22 cellular contexts compared by ENCODE assay signal in genomic region chr2:159130302-159130701, GRCh38.
DNase-seq lines count a peak whose midpoint lies in the region; ATAC-seq, FAIRE-seq and TF ChIP-seq lines count a peak whose summit lies in the region.
"Had no signal": no experiment of that assay in that cellular context is flagged by ENCODE, and none has a peak within 500 bp of the region (broad histone marks: within the 10 kb centered on the region; RNA-seq: fewer than 3 reads in every experiment).

No MANE protein-coding gene starts in this region.

- H3K36me3 ChIP-seq in K562 (ENCODE audit: control insufficient read depth, insufficient read depth, low read length) = no peaks in the 10 kb centered on the region
- H3K36me3 ChIP-seq: adrenal gland, BLaER1, tibial artery had no signal

- H3K4me3 ChIP-seq in K562 = no peak overlapping the region
- H3K4me3 ChIP-seq: adrenal gland, BLaER1, tibial artery had no signal

- no peak for FAIRE-seq in RCC 7860 (lab: Jason Lieb, UNC)
- no peak for FAIRE-seq in K562 (lab: Jason Lieb, UNC)
- FAIRE-seq: GM12892, HTR-8/SVneo, keratinocyte had no signal

- intact Hi-C loops in K562 (cut with micrococcal nuclease) = no loop called here

- peaks cover 35% of the 10 kb centered on the region for H3K36me3 Mint-ChIP-seq in nephron progenitor cell (ENCODE audit: low read depth)
- H3K36me3 Mint-ChIP-seq: activated CD8-positive, alpha-beta memory T cell treated with anti-CD3 and anti-CD28 coated beads, Interleukin-2, amount 10 ng/mL, durations not matched to agents 7 days and 5 days; stimulated activated memory B cell treated with anti-CD40 and anti-IgM and Interleukin-4, amounts not matched to agents 10 μg/mL and 1 μg/mL and 100 μg/mL, for 72 hours had no signal

- TF ChIP-seq RAD21 in K562 (CRISPR knock-in tag; conservative IDR thresholded peaks at IDR 0.05 in 1 of 2, IDR thresholded peaks at IDR 0.05 in 1 of 2) = 0 out of 4 replicates have a peak, but pooled peaks of 1 of the 2 experiments have one; percentile 10

- H3K27ac ChIP-seq in K562 (ENCODE audit: extremely low read depth, low read depth, low read length) = no peak overlapping the region
- H3K27ac ChIP-seq: adrenal gland, BLaER1, tibial artery had no signal

- H3K27me3 ChIP-seq in K562 (ENCODE audit: control insufficient read depth in 2 of 2, insufficient read depth in 2 of 2, low read length in 2 of 2) = no peaks in the 10 kb centered on the region
- H3K27me3 ChIP-seq: adrenal gland, BLaER1, tibial artery had no signal

- no TSS peak for BruUV-seq in K562 (replicated peaks; lab: Mats Ljungman, UMichigan)

- TF ChIP-seq EP300 in K562 (IDR thresholded peaks at IDR 0.05; ENCODE audit: low read length) = peak; percentile 85

- peak overlapping the region; percentile 4 for H3K27ac Mint-ChIP-seq in nephron progenitor cell
- H3K27ac Mint-ChIP-seq: activated CD4-positive, alpha-beta T cell treated with anti-CD3 and anti-CD28 coated beads for 36 hours; activated CD8-positive, alpha-beta memory T cell treated with anti-CD3 and anti-CD28 coated beads, Interleukin-2, amount 10 ng/mL, durations not matched to agents 7 days and 5 days; stimulated activated memory B cell treated with anti-CD40 and anti-IgM and Interleukin-4, amounts not matched to agents 10 μg/mL and 1 μg/mL and 100 μg/mL, for 72 hours had no signal

- no peaks in the 10 kb centered on the region for H3K9me3 Mint-ChIP-seq in nephron progenitor cell
- H3K9me3 Mint-ChIP-seq: central memory CD8-positive, alpha-beta T cell; stimulated activated memory B cell treated with anti-CD40 and anti-IgM and Interleukin-4, amounts not matched to agents 10 μg/mL and 1 μg/mL and 100 μg/mL, for 72 hours had no signal

- H3K9me3 ChIP-seq in K562 (replicated peaks; ENCODE audit: control insufficient read depth, insufficient read depth, low read depth, low read length) = no peaks in the 10 kb centered on the region
- H3K9me3 ChIP-seq: adrenal gland, BLaER1, tibial artery had no signal

- H3K9me1 ChIP-seq in K562 (ENCODE audit: control insufficient read depth, insufficient read depth, low read length) = no peaks in the 10 kb centered on the region

- peaks cover 14 to 30% of the 10 kb centered on the region in 2 experiments for H3K4me1 ChIP-seq in K562 (replicated peaks in 1 of 2; ENCODE audit: control insufficient read depth in 2 of 2, insufficient read depth in 2 of 2, low read length in 2 of 2)

- CTCF ChIA-PET in K562 (lab: Yijun Ruan, JAX; ENCODE audit: low intra/inter-chr PET ratio) = no interaction called here

- no peak overlapping the region for H3K9ac ChIP-seq in K562 (ENCODE audit: insufficient read depth in 1 of 2, low read depth in 2 of 2, low read length in 2 of 2)
- H3K9ac ChIP-seq: BLaER1 had no signal

- H3K79me2 ChIP-seq in K562 (ENCODE audit: control insufficient read depth, insufficient read depth, low read length) = no peaks in the 10 kb centered on the region

- in situ Hi-C loops in K562 (cut with MboI) = no loop called here

- no peak overlapping the region; the same call in 1 of the 2 replicates for H3K4me2 ChIP-seq in K562 (ENCODE audit: insufficient read depth, low read length)
- H3K4me2 ChIP-seq: BLaER1 had no signal

- H4K20me1 ChIP-seq in K562 (replicated peaks; ENCODE audit: control insufficient read depth, insufficient read depth, low read length) = no peaks in the 10 kb centered on the region
- H4K20me1 ChIP-seq: BLaER1 had no signal

- POLR2A ChIA-PET in K562 (lab: Yijun Ruan, JAX) = interaction anchor here (0.7 to 1.6 kb wide), 6 partner anchors 8 to 41 kb away, joined by 3 to 6 read pairs (median 3); no protein-coding TSS in a partner anchor

- 6% methylated on average over 6 of the region's 6 CpGs for WGBS in K562 (ENCODE audit: insufficient coverage, low coverage, missing lambda C conversion rate)

- DNase-seq in NCI-H2171 treated with DMSO at 0.1 percent for 48 hours (lab: John Stamatoyannopoulos, UW) (peak; percentile 38), NCI-H2171 (lab: John Stamatoyannopoulos, UW) (no peak), RCC 7860 (ENCODE audit: low spot score) (peak; percentile 45), K562 (ENCODE audit: extremely low read depth in 1 of 4, low spot score in 3 of 4) (peak; percentile 40 to 77 (median 66)), nephron progenitor cell (no peak), hepatic stellate cell (ENCODE audit: low spot score) (no peak), COLO668 (lab: John Stamatoyannopoulos, UW; ENCODE audit: unreplicated experiment) (no peak)
- no peak for DNase-seq in stimulated activated CD4-positive, alpha-beta T cell treated with anti-CD3 and anti-CD28 coated beads, Interleukin-1b, Interleukin-23, amount 100 ng/mL, for 48 hours
- DNase-seq: activated CD4-positive, alpha-beta T cell treated with anti-CD3 and anti-CD28 coated beads for 36 hours; activated CD8-positive, alpha-beta memory T cell treated with anti-CD3 and anti-CD28 coated beads, Interleukin-2, amount 10 ng/mL, durations not matched to agents 7 days and 5 days; activated effector memory CD4-positive, alpha-beta T cell treated with Interleukin-2 at 50 U/mL for 16 hours; effector CD8-positive, alpha-beta T cell; mesenchymal stem cell; stimulated activated CD4-positive, alpha-beta T cell treated with anti-CD3 and anti-CD28 coated beads, Interleukin-12 subunit alpha, Interleukin-12 subunit beta, amount 100 ng/mL, for 4 hours; tibial artery had no signal

- TF ChIP-seq POLR2A in K562 (conservative IDR thresholded peaks at IDR 0.05) = no peak

- H2AFZ ChIP-seq in K562 (ENCODE audit: low read depth, low read length) = no peak overlapping the region

- ATAC-seq in K562 = peak; percentile 48
- ATAC-seq: activated CD4-positive, alpha-beta T cell treated with anti-CD3 and anti-CD28 coated beads for 36 hours; activated CD8-positive, alpha-beta memory T cell treated with anti-CD3 and anti-CD28 coated beads, Interleukin-2, amount 10 ng/mL, durations not matched to agents 7 days and 5 days; stimulated activated memory B cell treated with anti-CD40 and anti-IgM and Interleukin-4, amounts not matched to agents 10 μg/mL and 1 μg/mL and 100 μg/mL, for 72 hours had no signal

- H3K27me3 Mint-ChIP-seq in nephron progenitor cell (ENCODE audit: low read depth, poor library complexity) = peaks cover 3% of the 10 kb centered on the region
- H3K27me3 Mint-ChIP-seq: activated CD4-positive, alpha-beta T cell treated with anti-CD3 and anti-CD28 coated beads for 36 hours; activated CD8-positive, alpha-beta memory T cell treated with anti-CD3 and anti-CD28 coated beads, Interleukin-2, amount 10 ng/mL, durations not matched to agents 7 days and 5 days; central memory CD8-positive, alpha-beta T cell; stimulated activated memory B cell treated with anti-CD40 and anti-IgM and Interleukin-4, amounts not matched to agents 10 μg/mL and 1 μg/mL and 100 μg/mL, for 72 hours had no signal

- no peak overlapping the region for H3K4me3 Mint-ChIP-seq in nephron progenitor cell
- H3K4me3 Mint-ChIP-seq: activated CD4-positive, alpha-beta T cell treated with anti-CD3 and anti-CD28 coated beads for 36 hours; activated CD8-positive, alpha-beta memory T cell treated with anti-CD3 and anti-CD28 coated beads, Interleukin-2, amount 10 ng/mL, durations not matched to agents 7 days and 5 days; central memory CD8-positive, alpha-beta T cell; stimulated activated memory B cell treated with anti-CD40 and anti-IgM and Interleukin-4, amounts not matched to agents 10 μg/mL and 1 μg/mL and 100 μg/mL, for 72 hours had no signal

- TF ChIP-seq CTCF in K562 (IDR thresholded peaks at IDR 0.05 in 2 of 3, conservative IDR thresholded peaks at IDR 0.05 in 1 of 3; ENCODE audit: insufficient read depth in 2 of 3, low read depth in 1 of 3, low read length in 3 of 3) (no peak), nephron progenitor cell (IDR thresholded peaks at IDR 0.05) (no peak)

- peaks cover 68% of the 10 kb centered on the region for H3K4me1 Mint-ChIP-seq in nephron progenitor cell
- H3K4me1 Mint-ChIP-seq: stimulated activated memory B cell treated with anti-CD40 and anti-IgM and Interleukin-4, amounts not matched to agents 10 μg/mL and 1 μg/mL and 100 μg/mL, for 72 hours had no signal

TF ChIP-seq in K562, 482 proteins besides CTCF, POLR2A, EP300 and RAD21 (continues in another document):
- TF ChIP-seq ZNF224 (CRISPR knock-in tag; IDR thresholded peaks at IDR 0.05) (no peak), KDM5B (IDR thresholded peaks at IDR 0.05; ENCODE audit: insufficient replicate concordance, low read depth, low read length) (no peak), ZKSCAN3 (CRISPR knock-in tag; IDR thresholded peaks at IDR 0.05) (no peak), FOSL1 (tag; conservative IDR thresholded peaks at IDR 0.05) (peak; percentile 76), PRPF4 (IDR thresholded peaks at IDR 0.05; ENCODE audit: insufficient read depth, low read depth, low read length, poor library complexity, severe bottlenecking) (no peak), ZNF311 (CRISPR knock-in tag; IDR thresholded peaks at IDR 0.05) (no peak), SPI1 (IDR thresholded peaks at IDR 0.05; ENCODE audit: borderline replicate concordance, low read depth, low read length) (no peak), SMARCA4 (IDR thresholded peaks at IDR 0.05) (peak; percentile 92), TAF7 (tag; IDR thresholded peaks at IDR 0.05) (no peak), HNRNPLL (IDR thresholded peaks at IDR 0.05; ENCODE audit: low read depth, low read length, poor library complexity, severe bottlenecking) (no peak), FOXP4 (CRISPR knock-in tag; IDR thresholded peaks at IDR 0.05; ENCODE audit: borderline replicate concordance) (no peak), CHD2 (IDR thresholded peaks at IDR 0.05; ENCODE audit: low read depth, low read length) (no peak), DNMT1 (IDR thresholded peaks at IDR 0.05) (no peak), ZNF165 (CRISPR knock-in tag; IDR thresholded peaks at IDR 0.05; ENCODE audit: borderline replicate concordance) (no peak), SMARCB1 (IDR thresholded peaks at IDR 0.05; ENCODE audit: insufficient read length, low read depth) (no peak), POLR2B (IDR thresholded peaks at IDR 0.05; ENCODE audit: low read depth, partially characterized antibody) (no peak)

Comparison
In these comparisons a context has a peak if more than half of its experiments do, and no peak if none do; other contexts are left out.
1. DNase-seq: peak in NCI-H2171 treated with DMSO at 0.1 percent for 48 hours (single experiment), RCC 7860 (single experiment) and K562 (4 of 4); none in NCI-H2171 (single experiment), nephron progenitor cell (single experiment), hepatic stellate cell (single experiment), COLO668 (single experiment) and stimulated activated CD4-positive, alpha-beta T cell treated with anti-CD3 and anti-CD28 coated beads, Interleukin-1b, Interleukin-23, amount 100 ng/mL, for 48 hours (single experiment).